ENCODE assay signal across 9 cellular contexts in the genomic region with DNA sequence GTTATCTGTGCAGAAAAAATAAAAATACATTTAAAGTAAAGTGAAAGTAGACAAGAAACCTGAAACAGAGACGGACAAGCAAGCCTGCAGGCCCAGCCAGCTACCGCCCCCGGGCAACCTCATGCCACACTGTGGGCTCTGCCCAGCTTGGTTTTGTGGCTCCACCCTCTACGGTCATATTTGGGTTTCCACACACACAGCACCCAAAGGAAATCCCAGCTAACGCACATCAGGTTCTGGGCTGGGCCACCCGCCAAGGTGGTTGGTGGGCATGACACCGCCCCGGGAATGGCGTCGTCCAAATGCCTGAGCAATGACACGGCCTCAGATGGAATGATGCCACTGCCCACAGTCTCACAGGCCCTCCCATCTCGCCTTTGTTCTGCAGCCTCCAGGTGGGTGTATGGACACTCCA. TPM values are rescaled to one million over a fixed set of nuclear protein-coding genes. Genes with fewer than 3 reads are reported as not detected.
A peak's percentile ranks its signal among the peaks of the same experiment; 100 is the strongest.
DNase-seq lines count a peak whose midpoint lies in the region; ATAC-seq and TF ChIP-seq lines count a peak whose summit lies in the region.
"Had no signal": no experiment of that assay in that cellular context is flagged by ENCODE, and none has a peak within 500 bp of the region (broad histone marks: within the 10 kb centered on the region; RNA-seq: fewer than 3 reads in every experiment).

No MANE protein-coding gene starts in this region.

- H3K9me3 ChIP-seq in fibroblast of lung (ENCODE audit: control insufficient read depth, insufficient read depth, low read depth, low read length), result no peaks in the 10 kb centered on the region

- ATAC-seq in activated CD8-positive, alpha-beta T cell treated with anti-CD3 and anti-CD28 coated beads, Interleukin-2, amount 10 ng/mL, durations not matched to agents 7 days and 5 days, result peak; percentile 71
- no peak for ATAC-seq in GM21786 (IDR thresholded peaks at IDR 0.05; ENCODE audit: unreplicated experiment)
- no peak for ATAC-seq in stimulated activated memory B cell treated with anti-CD40 and anti-IgM and Interleukin-4, amounts not matched to agents 10 μg/mL and 1 μg/mL and 100 μg/mL, for 72 hours

- intact Hi-C loops in dorsolateral prefrontal cortex (cut with DNase I), result no loop called here

- H3K4me3 ChIP-seq in fibroblast of lung (replicated peaks in 1 of 4; ENCODE audit: control extremely low read depth in 1 of 4, insufficient read depth in 1 of 4, low read depth in 3 of 4, low read length in 4 of 4) (no peak overlapping the region), dorsolateral prefrontal cortex (no peak overlapping the region)

- no peaks in the 10 kb centered on the region for H4K20me1 ChIP-seq in fibroblast of lung (ENCODE audit: control insufficient read depth, extremely low read depth, insufficient read depth, low read length)

- H3K9me3 Mint-ChIP-seq in activated CD8-positive, alpha-beta T cell treated with anti-CD3 and anti-CD28 coated beads, Interleukin-2, amount 10 ng/mL, durations not matched to agents 7 days and 5 days (ENCODE audit: insufficient read depth), result no peaks in the 10 kb centered on the region
- peaks cover 3% of the 10 kb centered on the region for H3K9me3 Mint-ChIP-seq in stimulated activated memory B cell treated with anti-CD40 and anti-IgM and Interleukin-4, amounts not matched to agents 10 μg/mL and 1 μg/mL and 100 μg/mL, for 72 hours

- H3K36me3 ChIP-seq in fibroblast of lung (ENCODE audit: control insufficient read depth, insufficient read depth, low read length), result no peaks in the 10 kb centered on the region

- no peak overlapping the region for H3K9ac ChIP-seq in fibroblast of lung (ENCODE audit: insufficient read depth, low read length)

- H3K27me3 ChIP-seq in fibroblast of lung (ENCODE audit: control insufficient read depth, insufficient read depth, low read length), result no peaks in the 10 kb centered on the region
- H3K27me3 ChIP-seq in dorsolateral prefrontal cortex, result no peaks in the 10 kb centered on the region

- H3K79me2 ChIP-seq in fibroblast of lung (ENCODE audit: control insufficient read depth, insufficient read depth, low read length), result no peaks in the 10 kb centered on the region

- H3K36me3 Mint-ChIP-seq in activated CD8-positive, alpha-beta T cell treated with anti-CD3 and anti-CD28 coated beads, Interleukin-2, amount 10 ng/mL, durations not matched to agents 7 days and 5 days (ENCODE audit: low read depth), result peaks cover 30% of the 10 kb centered on the region
- peaks cover 6% of the 10 kb centered on the region for H3K36me3 Mint-ChIP-seq in stimulated activated memory B cell treated with anti-CD40 and anti-IgM and Interleukin-4, amounts not matched to agents 10 μg/mL and 1 μg/mL and 100 μg/mL, for 72 hours

- H2AFZ ChIP-seq in fibroblast of lung (ENCODE audit: low read length), result no peak overlapping the region

- peak overlapping the region; percentile 7 for H3K4me3 Mint-ChIP-seq in activated CD8-positive, alpha-beta T cell treated with anti-CD3 and anti-CD28 coated beads, Interleukin-2, amount 10 ng/mL, durations not matched to agents 7 days and 5 days
- H3K4me3 Mint-ChIP-seq in stimulated activated memory B cell treated with anti-CD40 and anti-IgM and Interleukin-4, amounts not matched to agents 10 μg/mL and 1 μg/mL and 100 μg/mL, for 72 hours, result no peak overlapping the region
- H3K4me3 Mint-ChIP-seq: memory B cell had no signal

- H3K27me3 Mint-ChIP-seq in activated CD8-positive, alpha-beta T cell treated with anti-CD3 and anti-CD28 coated beads, Interleukin-2, amount 10 ng/mL, durations not matched to agents 7 days and 5 days (ENCODE audit: low read depth), result no peaks in the 10 kb centered on the region
- no peaks in the 10 kb centered on the region for H3K27me3 Mint-ChIP-seq in stimulated activated memory B cell treated with anti-CD40 and anti-IgM and Interleukin-4, amounts not matched to agents 10 μg/mL and 1 μg/mL and 100 μg/mL, for 72 hours
- H3K27me3 Mint-ChIP-seq: memory B cell had no signal

- DNase-seq in HS-27A (ENCODE audit: low read depth) (peak; percentile 96), fibroblast of lung (ENCODE audit: low read depth in 2 of 2) (peak; percentile 51 to 85), Kasumi-1 (lab: John Stamatoyannopoulos, UW) (no peak), dorsolateral prefrontal cortex (no peak)
- DNase-seq in activated CD8-positive, alpha-beta T cell treated with anti-CD3 and anti-CD28 coated beads, Interleukin-2, amount 10 ng/mL, durations not matched to agents 7 days and 5 days, result peak; percentile 62
- DNase-seq in stimulated activated CD8-positive, alpha-beta memory T cell treated with anti-CD3 and anti-CD28 coated beads, Interleukin-12 subunit alpha, Interleukin-12 subunit beta, amount 100 ng/mL, for 4 hours (ENCODE audit: low read depth), result peak; percentile 41

- TF ChIP-seq CTCF in fibroblast of lung (conservative IDR thresholded peaks at IDR 0.05 in 1 of 2, IDR thresholded peaks at IDR 0.05 in 1 of 2; ENCODE audit: low read depth in 1 of 2, low read length in 2 of 2) (no peak), dorsolateral prefrontal cortex (IDR thresholded peaks at IDR 0.05 in 54 of 56, conservative IDR thresholded peaks at IDR 0.05 in 2 of 56; ENCODE audit: low read depth in 1 of 56, partially characterized antibody in 56 of 56) (no peak)

- H3K4me2 ChIP-seq in fibroblast of lung (ENCODE audit: extremely low read depth, insufficient read depth, low read length), result no peak overlapping the region

- CTCF ChIA-PET in activated CD8-positive, alpha-beta T cell treated with anti-CD3 and anti-CD28 coated beads, Interleukin-2, amount 10 ng/mL, durations not matched to agents 7 days and 5 days (lab: Charles Lee), result interaction anchor here (0.9 to 1.5 kb wide), 3 partner anchors 8 to 100 kb away, joined by 4 to 6 read pairs (median 4); no protein-coding TSS in a partner anchor

- no peak overlapping the region for H3K27ac ChIP-seq in fibroblast of lung (ENCODE audit: insufficient read depth, low read length)
- no peak overlapping the region for H3K27ac ChIP-seq in dorsolateral prefrontal cortex

- H3K4me1 ChIP-seq in fibroblast of lung (ENCODE audit: control insufficient read depth, extremely low read depth, insufficient read depth, low read length), result peaks cover 5% of the 10 kb centered on the region

- POLR2A ChIA-PET in activated CD8-positive, alpha-beta T cell treated with anti-CD3 and anti-CD28 coated beads, Interleukin-2, amount 10 ng/mL, durations not matched to agents 7 days and 5 days (lab: Charles Lee), result interaction anchor here (0.7 kb wide), 1 partner anchor 9 kb away, joined by 4 read pairs; no protein-coding TSS in a partner anchor

- peak overlapping the region; percentile 83 for H3K27ac Mint-ChIP-seq in activated CD8-positive, alpha-beta T cell treated with anti-CD3 and anti-CD28 coated beads, Interleukin-2, amount 10 ng/mL, durations not matched to agents 7 days and 5 days
- H3K27ac Mint-ChIP-seq in stimulated activated memory B cell treated with anti-CD40 and anti-IgM and Interleukin-4, amounts not matched to agents 10 μg/mL and 1 μg/mL and 100 μg/mL, for 72 hours, result no peak overlapping the region
- H3K27ac Mint-ChIP-seq: memory B cell had no signal

- H3K4me1 Mint-ChIP-seq in activated CD8-positive, alpha-beta T cell treated with anti-CD3 and anti-CD28 coated beads, Interleukin-2, amount 10 ng/mL, durations not matched to agents 7 days and 5 days (ENCODE audit: low read depth), result peaks cover 91% of the 10 kb centered on the region
- H3K4me1 Mint-ChIP-seq in stimulated activated memory B cell treated with anti-CD40 and anti-IgM and Interleukin-4, amounts not matched to agents 10 μg/mL and 1 μg/mL and 100 μg/mL, for 72 hours, result peaks cover 20% of the 10 kb centered on the region

RNA-seq across cellular contexts. Expression of a gene that starts 22.9 kb away (rescaled TPM):
- 10 to 100 TPM; 35.9 to 36.3 TPM for total RNA-seq in activated CD8-positive, alpha-beta T cell treated with anti-CD3 and anti-CD28 coated beads, Interleukin-2, amount 10 ng/mL, durations not matched to agents 7 days and 5 days
- total RNA-seq in fibroblast of lung, result 1.3 and 1.8 TPM in 2 replicates
- polyA plus RNA-seq in fibroblast of lung, result 1.5 and 4.0 TPM in 2 replicates
- 2.3 and 6.6 TPM in 2 replicates for polyA plus RNA-seq in fibroblast of lung (2012)
- 0.86 and 6.2 TPM in 2 replicates for polyA minus RNA-seq in fibroblast of lung (ENCODE audit: low replicate concordance)
- 1 to 10 TPM; 1.5 to 6.8 (median 3.4) TPM for total RNA-seq in dorsolateral prefrontal cortex

RNA-seq across cellular contexts. Expression of a gene that starts 59.8 kb away (rescaled TPM):
- not detected for total RNA-seq in activated CD8-positive, alpha-beta T cell treated with anti-CD3 and anti-CD28 coated beads, Interleukin-2, amount 10 ng/mL, durations not matched to agents 7 days and 5 days
- under 0.01 TPM in 2 replicates for total RNA-seq in fibroblast of lung
- polyA plus RNA-seq in fibroblast of lung, result not detected in 2 replicates
- not detected in 2 replicates for polyA plus RNA-seq in fibroblast of lung (2012)
- polyA minus RNA-seq in fibroblast of lung (ENCODE audit: low replicate concordance), result not detected in 2 replicates
- 1 to 10 TPM in 2 of 120 experiments, under 1 TPM in 107, not detected in 11; 0.09 to 1.2 (median 0.26) TPM for total RNA-seq in dorsolateral prefrontal cortex

Comparison
In these comparisons a context has a peak if more than half of its experiments do, and no peak if none do; other contexts are left out.
1. DNase-seq: peak in HS-27A (single experiment), activated CD8-positive, alpha-beta T cell treated with anti-CD3 and anti-CD28 coated beads, Interleukin-2, amount 10 ng/mL, durations not matched to agents 7 days and 5 days (single experiment), fibroblast of lung (2 of 2) and stimulated activated CD8-positive, alpha-beta memory T cell treated with anti-CD3 and anti-CD28 coated beads, Interleukin-12 subunit alpha, Interleukin-12 subunit beta, amount 100 ng/mL, for 4 hours (single experiment); none in Kasumi-1 (0 of 2) and dorsolateral prefrontal cortex (0 of 10).
2. RNA of a gene that starts 22.9 kb away (total RNA-seq): 35.9 to 36.3 TPM in activated CD8-positive, alpha-beta T cell treated with anti-CD3 and anti-CD28 coated beads, Interleukin-2, amount 10 ng/mL, durations not matched to agents 7 days and 5 days; 1.5 to 6.8 TPM in dorsolateral prefrontal cortex and 1.3 to 1.8 TPM in fibroblast of lung; every median in the first group is over 4 times any median in the second.